Comparison of ENCODE assay signal across 14 cellular contexts in the genomic region with DNA sequence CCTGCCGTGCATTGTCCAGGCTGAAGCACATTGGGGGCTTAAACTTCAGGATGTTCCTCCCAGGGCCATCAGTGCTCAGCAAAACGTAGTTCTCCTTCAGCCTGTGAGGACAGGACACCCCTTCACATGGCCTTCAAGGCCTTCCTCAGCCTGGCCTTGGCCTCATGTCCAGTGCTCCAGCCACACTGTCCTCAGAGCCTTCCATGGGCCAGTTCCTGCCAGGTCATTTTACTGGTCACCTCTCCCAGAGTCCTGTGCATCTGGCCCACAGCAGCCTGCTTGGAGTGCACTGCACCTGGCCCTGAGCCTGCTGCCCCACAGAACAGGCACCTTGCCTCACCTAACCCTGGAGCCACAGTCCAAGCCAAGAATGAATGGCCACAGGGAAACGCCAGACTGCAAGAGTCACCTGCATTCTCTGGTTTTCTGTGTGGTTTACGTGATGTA. TPM values are rescaled to one million over a fixed set of nuclear protein-coding genes. Genes with fewer than 3 reads are reported as not detected.
DNase-seq lines count a peak whose midpoint lies in the region; ATAC-seq, FAIRE-seq and TF ChIP-seq lines count a peak whose summit lies in the region.
"Had no signal": no experiment of that assay in that cellular context is flagged by ENCODE, and none has a peak within 500 bp of the region (broad histone marks: within the 10 kb centered on the region; RNA-seq: fewer than 3 reads in every experiment).

No MANE protein-coding gene starts in this region.

- peaks cover under 1% of the 10 kb centered on the region for H3K79me2 ChIP-seq in HepG2 (ENCODE audit: insufficient read depth, low read length)

- intact Hi-C loops in left cardiac atrium (cut with DNase I), result no loop called here
- intact Hi-C loops in HepG2 (cut with micrococcal nuclease; ENCODE audit: unreplicated experiment), result no loop called here
- intact Hi-C loops in transverse colon (cut with DNase I; ENCODE audit: low total_unique reads), result loop anchor here (10.0 kb wide), 1 partner anchor 798 kb away; no protein-coding TSS in a partner anchor

- no TSS peak for BruUV-seq in HepG2 (replicated peaks; lab: Mats Ljungman, UMichigan)

- H3K36me3 ChIP-seq in right atrium auricular region (peaks cover 90% of the 10 kb centered on the region), HepG2 (replicated peaks in 1 of 2; ENCODE audit: control insufficient read depth in 1 of 2, insufficient read depth in 2 of 2, low read length in 2 of 2) (peaks cover 13 to 87% of the 10 kb centered on the region in 2 experiments), transverse colon (peaks cover 0 to 47% (median 25%) of the 10 kb centered on the region in 4 donors)

- H2AFZ ChIP-seq in HepG2 (ENCODE audit: low read length), result no peak overlapping the region
- H2AFZ ChIP-seq: neural progenitor cell had no signal

- CTCF ChIA-PET in HepG2 (lab: Yijun Ruan, JAX; ENCODE audit: low intra/inter-chr PET ratio, low total read pairs), result no interaction called here

- H3K4me3 ChIP-seq in right atrium auricular region, result no peak overlapping the region
- no peak overlapping the region for H3K4me3 ChIP-seq in HepG2 (replicated peaks in 1 of 3; ENCODE audit: insufficient read depth in 1 of 3, low read depth in 2 of 3, low read length in 3 of 3)
- no peak overlapping the region for H3K4me3 ChIP-seq in transverse colon
- H3K4me3 ChIP-seq: adrenal gland, dorsolateral prefrontal cortex, neural progenitor cell had no signal

- peak; percentile 11 for DNase-seq in left cardiac atrium
- no peak for DNase-seq in right atrium auricular region (ENCODE audit: low spot score)
- DNase-seq in HepG2 (ENCODE audit: low spot score), result no peak
- no peak for DNase-seq in transverse colon
- DNase-seq in NCI-H2196 treated with DMSO at 0.1 percent for 48 hours (lab: John Stamatoyannopoulos, UW; ENCODE audit: unreplicated experiment), result no peak
- DNase-seq in omental fat pad (ENCODE audit: low spot score), result no peak
- DNase-seq in ureter (ENCODE audit: low spot score), result no peak
- DNase-seq: dorsolateral prefrontal cortex, foreskin melanocyte, NCI-H1417, SW 1271 had no signal

- 90% methylated on average over 4 of the region's 4 CpGs for WGBS in HepG2 (ENCODE audit: low lambda C conversion rate)
- WGBS in transverse colon (ENCODE audit: low coverage in 1 of 2), 2 donors, result 36 to 38% methylated on average over 2 to 4 of the region's 4 CpGs

- peaks cover 10% of the 10 kb centered on the region; the same call in 1 of the 2 replicates for H4K20me1 ChIP-seq in HepG2 (ENCODE audit: insufficient read depth, low read length)

- ATAC-seq in left cardiac atrium (no peak), SK-N-SH treated with all-trans-retinoic acid at 6 μM for 48 hours (peak; percentile 6), HepG2 (peak; percentile 11), omental fat pad (ENCODE audit: low FRiP score) (no peak)

- POLR2A ChIA-PET in HepG2 (lab: Yijun Ruan, JAX), result interaction anchor here (0.6 to 2.6 kb wide), 5 partner anchors 9 to 22 kb away, joined by 3 to 15 read pairs (median 4); partner anchors contain the start of gene HNRNPAB

- H3K9ac ChIP-seq in HepG2 (ENCODE audit: insufficient read depth, low read depth, low read length), result no peak overlapping the region
- H3K9ac ChIP-seq: neural progenitor cell had no signal

- no peak overlapping the region for H3K4me2 ChIP-seq in HepG2 (ENCODE audit: low read depth, low read length)
- H3K4me2 ChIP-seq: neural progenitor cell had no signal

- TF ChIP-seq CTCF in right atrium auricular region (IDR thresholded peaks at IDR 0.05), result no peak
- no peak for TF ChIP-seq CTCF in HepG2 (CRISPR knock-in tag; IDR thresholded peaks at IDR 0.05)
- TF ChIP-seq CTCF in transverse colon (IDR thresholded peaks at IDR 0.05), result no peak
- no peak for TF ChIP-seq CTCF in omental fat pad (IDR thresholded peaks at IDR 0.05)

- in situ Hi-C loops in HepG2 (cut with HindIII; ENCODE audit: extremely low pct_ligation_motif_present, low pct_unique_long_range_greater_than_20kb), result no loop called here
- in situ Hi-C loops in transverse colon (cut with MboI; ENCODE audit: low pct_ligation_motif_present in 1 of 4, low pct_unique_long_range_greater_than_20kb in 1 of 4, low sequenced_read_pairs in 3 of 4), result no loop called here

- H3K4me1 ChIP-seq in right atrium auricular region (no peaks in the 10 kb centered on the region), HepG2 (ENCODE audit: insufficient read depth, low read length) (peaks cover 22% of the 10 kb centered on the region), transverse colon (peaks cover 39 to 86% (median 69%) of the 10 kb centered on the region in 4 donors)
- H3K4me1 ChIP-seq: neural progenitor cell had no signal

- H3K9me3 ChIP-seq in right atrium auricular region (no peaks in the 10 kb centered on the region), HepG2 (ENCODE audit: low read length) (no peaks in the 10 kb centered on the region), transverse colon (no peaks in the 10 kb centered on the region)
- H3K9me3 ChIP-seq: adrenal gland had no signal

- no peak for TF ChIP-seq RAD21 in HepG2 (CRISPR knock-in tag; IDR thresholded peaks at IDR 0.05)

- TF ChIP-seq EP300 in HepG2 (IDR thresholded peaks at IDR 0.05; ENCODE audit: low read depth in 2 of 2, low read length in 2 of 2) (no peak), HepG2 (CRISPR knock-in tag; IDR thresholded peaks at IDR 0.05; ENCODE audit: borderline replicate concordance) (no peak), transverse colon (IDR thresholded peaks at IDR 0.05; ENCODE audit: low read depth) (no peak)

- FAIRE-seq in HepG2 (lab: Jason Lieb, UNC), result no peak

- H3K27ac ChIP-seq in right atrium auricular region (no peak overlapping the region), HepG2 (ENCODE audit: extremely low read length, insufficient read depth, low read length) (no peak overlapping the region), transverse colon (peak overlapping the region; percentile 99)
- H3K27ac ChIP-seq: dorsolateral prefrontal cortex, neural progenitor cell had no signal

- TF ChIP-seq POLR2A in HepG2 (IDR thresholded peaks at IDR 0.05; ENCODE audit: insufficient read depth in 1 of 2, low read depth in 2 of 2, low read length in 2 of 2) (no peak; a peak in 1 of 4 replicates), transverse colon (IDR thresholded peaks at IDR 0.05) (peak; percentile 0)

- H3K27me3 ChIP-seq in right atrium auricular region (no peaks in the 10 kb centered on the region), HepG2 (ENCODE audit: control insufficient read depth in 1 of 2, insufficient read depth in 2 of 2, low read length in 2 of 2) (no peaks in the 10 kb centered on the region), transverse colon (no peaks in the 10 kb centered on the region)
- H3K27me3 ChIP-seq: adrenal gland, dorsolateral prefrontal cortex, neural progenitor cell had no signal

RNA-seq across cellular contexts. Expression of gene HNRNPAB, which starts 8.7 kb away (rescaled TPM):
- total RNA-seq in left cardiac atrium (100 to 1,000 TPM in 1 of 2 donors, 10 to 100 TPM in 1; 81.3 to 141 TPM), right atrium auricular region (10 to 100 TPM; 62.4 to 69.1 TPM), HepG2 (2016; rRNA removed; fragmentation: Illumina TruSeq; extraction: Trizol) (111 and 132 TPM in 2 replicates), transverse colon (100 to 1,000 TPM; 115 to 199 (median 169) TPM), omental fat pad (100 to 1,000 TPM in 1 of 4 donors, 10 to 100 TPM in 3; 77.2 to 204 (median 88.6) TPM), ureter (180 TPM)
- 12.0 and 13.3 TPM in 2 replicates for total RNA-seq in HepG2 (2016; cell fraction: cytosol; rRNA removed; fragmentation: Illumina TruSeq; extraction: Trizol; ENCODE audit: low read depth)
- 110 and 122 TPM in 2 replicates for total RNA-seq in HepG2 (2016; cell fraction: insoluble cytoplasmic fraction; rRNA removed; fragmentation: Illumina TruSeq; extraction: Trizol)
- total RNA-seq in HepG2 (2016; cell fraction: membrane; rRNA removed; fragmentation: Illumina TruSeq; extraction: Trizol), result 37.5 and 44.0 TPM in 2 replicates
- total RNA-seq in HepG2 (2016; cell fraction: nucleus; rRNA removed; fragmentation: Illumina TruSeq; extraction: Trizol), result 54.8 and 64.8 TPM in 2 replicates
- polyA plus RNA-seq in HepG2 (2011; rRNA removed), result 46.1 and 62.6 TPM in 2 replicates
- 52.5 and 54.6 TPM in 2 replicates for polyA plus RNA-seq in HepG2 (2011; cell fraction: cytosol; rRNA removed)
- polyA plus RNA-seq in HepG2 (2011; cell fraction: nucleus; rRNA removed), result 28.6 and 30.1 TPM in 2 replicates
- 55.4 and 68.0 TPM in 2 replicates for polyA plus RNA-seq in HepG2 (2012)
- 12.0 and 13.6 TPM in 2 replicates for polyA plus RNA-seq in HepG2 (2016; cell fraction: cytosol; fragmentation: Illumina TruSeq; extraction: Trizol; ENCODE audit: low read depth)
- 241 and 256 TPM in 2 replicates for polyA plus RNA-seq in HepG2 (2016; cell fraction: insoluble cytoplasmic fraction; fragmentation: Illumina TruSeq; extraction: Trizol; ENCODE audit: low read depth)
- polyA plus RNA-seq in HepG2 (2016; cell fraction: membrane; fragmentation: Illumina TruSeq; extraction: Trizol; ENCODE audit: low read depth), result 36.3 and 40.6 TPM in 2 replicates
- 151 and 157 TPM in 2 replicates for polyA plus RNA-seq in HepG2 (2016; cell fraction: nucleus; fragmentation: Illumina TruSeq; extraction: Trizol; ENCODE audit: insufficient read depth, low read depth)
- 17.1 and 71.1 TPM in 2 replicates for polyA minus RNA-seq in HepG2 (2011; rRNA and poly(A)+ RNA removed; ENCODE audit: low replicate concordance)
- polyA minus RNA-seq in HepG2 (2011; cell fraction: cytosol; rRNA and poly(A)+ RNA removed), result 15.4 and 24.9 TPM in 2 replicates
- 26.0 and 31.3 TPM in 2 replicates for polyA minus RNA-seq in HepG2 (2011; cell fraction: nucleus; rRNA and poly(A)+ RNA removed)

RNA-seq across cellular contexts. Expression of gene PHYKPL, which starts 19.6 kb away (rescaled TPM):
- total RNA-seq in left cardiac atrium (10 to 100 TPM; 43.6 to 53.5 TPM), right atrium auricular region (10 to 100 TPM; 22.8 to 34.5 TPM), HepG2 (2016; rRNA removed; fragmentation: Illumina TruSeq; extraction: Trizol) (6.5 and 18.0 TPM in 2 replicates), transverse colon (100 to 1,000 TPM; 124 to 405 (median 197) TPM), omental fat pad (100 to 1,000 TPM in 1 of 4 donors, 10 to 100 TPM in 3; 62.3 to 104 (median 82.0) TPM), ureter (132 TPM)
- 9.3 and 10.3 TPM in 2 replicates for total RNA-seq in HepG2 (2016; cell fraction: cytosol; rRNA removed; fragmentation: Illumina TruSeq; extraction: Trizol; ENCODE audit: low read depth)
- total RNA-seq in HepG2 (2016; cell fraction: insoluble cytoplasmic fraction; rRNA removed; fragmentation: Illumina TruSeq; extraction: Trizol), result 6.3 and 18.2 TPM in 2 replicates
- 12.3 and 14.3 TPM in 2 replicates for total RNA-seq in HepG2 (2016; cell fraction: membrane; rRNA removed; fragmentation: Illumina TruSeq; extraction: Trizol)
- total RNA-seq in HepG2 (2016; cell fraction: nucleus; rRNA removed; fragmentation: Illumina TruSeq; extraction: Trizol), result 28.0 and 31.5 TPM in 2 replicates
- 78.6 and 94.3 TPM in 2 replicates for polyA plus RNA-seq in HepG2 (2011; rRNA removed)
- 35.8 and 36.7 TPM in 2 replicates for polyA plus RNA-seq in HepG2 (2011; cell fraction: cytosol; rRNA removed)
- 312 and 345 TPM in 2 replicates for polyA plus RNA-seq in HepG2 (2011; cell fraction: nucleus; rRNA removed)
- polyA plus RNA-seq in HepG2 (2012), result 25.4 and 34.0 TPM in 2 replicates
- 6.9 and 8.7 TPM in 2 replicates for polyA plus RNA-seq in HepG2 (2016; cell fraction: cytosol; fragmentation: Illumina TruSeq; extraction: Trizol; ENCODE audit: low read depth)
- 6.1 and 7.0 TPM in 2 replicates for polyA plus RNA-seq in HepG2 (2016; cell fraction: insoluble cytoplasmic fraction; fragmentation: Illumina TruSeq; extraction: Trizol; ENCODE audit: low read depth)
- polyA plus RNA-seq in HepG2 (2016; cell fraction: membrane; fragmentation: Illumina TruSeq; extraction: Trizol; ENCODE audit: low read depth), result 9.0 and 11.2 TPM in 2 replicates
- 47.5 and 57.4 TPM in 2 replicates for polyA plus RNA-seq in HepG2 (2016; cell fraction: nucleus; fragmentation: Illumina TruSeq; extraction: Trizol; ENCODE audit: insufficient read depth, low read depth)
- polyA minus RNA-seq in HepG2 (2011; rRNA and poly(A)+ RNA removed; ENCODE audit: low replicate concordance), result 97.9 and 139 TPM in 2 replicates
- polyA minus RNA-seq in HepG2 (2011; cell fraction: cytosol; rRNA and poly(A)+ RNA removed), result 10.3 and 11.5 TPM in 2 replicates
- polyA minus RNA-seq in HepG2 (2011; cell fraction: nucleus; rRNA and poly(A)+ RNA removed), result 134 and 154 TPM in 2 replicates

RNA-seq across cellular contexts. Expression of gene GMCL2, which starts 25.9 kb away (rescaled TPM):
- total RNA-seq in left cardiac atrium (not detected), right atrium auricular region (not detected), HepG2 (2016; rRNA removed; fragmentation: Illumina TruSeq; extraction: Trizol) (not detected in 2 replicates), transverse colon (not detected), omental fat pad (not detected), ureter (not detected)
- not detected in 2 replicates for total RNA-seq in HepG2 (2016; cell fraction: cytosol; rRNA removed; fragmentation: Illumina TruSeq; extraction: Trizol; ENCODE audit: low read depth)
- total RNA-seq in HepG2 (2016; cell fraction: insoluble cytoplasmic fraction; rRNA removed; fragmentation: Illumina TruSeq; extraction: Trizol), result not detected in 2 replicates
- total RNA-seq in HepG2 (2016; cell fraction: membrane; rRNA removed; fragmentation: Illumina TruSeq; extraction: Trizol), result not detected in 2 replicates
- not detected in 2 replicates for total RNA-seq in HepG2 (2016; cell fraction: nucleus; rRNA removed; fragmentation: Illumina TruSeq; extraction: Trizol)
- polyA plus RNA-seq in HepG2 (2011; rRNA removed), result 0.03 TPM in 1 of 2 replicates, not detected in the other
- polyA plus RNA-seq in HepG2 (2011; cell fraction: cytosol; rRNA removed), result not detected in 2 replicates
- not detected in 2 replicates for polyA plus RNA-seq in HepG2 (2011; cell fraction: nucleus; rRNA removed)
- polyA plus RNA-seq in HepG2 (2012), result 0.05 TPM in 1 of 2 replicates, not detected in the other
- not detected in 2 replicates for polyA plus RNA-seq in HepG2 (2016; cell fraction: cytosol; fragmentation: Illumina TruSeq; extraction: Trizol; ENCODE audit: low read depth)
- polyA plus RNA-seq in HepG2 (2016; cell fraction: insoluble cytoplasmic fraction; fragmentation: Illumina TruSeq; extraction: Trizol; ENCODE audit: low read depth), result not detected in 2 replicates
- polyA plus RNA-seq in HepG2 (2016; cell fraction: membrane; fragmentation: Illumina TruSeq; extraction: Trizol; ENCODE audit: low read depth), result not detected in 2 replicates
- polyA plus RNA-seq in HepG2 (2016; cell fraction: nucleus; fragmentation: Illumina TruSeq; extraction: Trizol; ENCODE audit: insufficient read depth, low read depth), result not detected in 2 replicates
- not detected in 2 replicates for polyA minus RNA-seq in HepG2 (2011; rRNA and poly(A)+ RNA removed; ENCODE audit: low replicate concordance)
- polyA minus RNA-seq in HepG2 (2011; cell fraction: cytosol; rRNA and poly(A)+ RNA removed), result not detected in 2 replicates
- polyA minus RNA-seq in HepG2 (2011; cell fraction: nucleus; rRNA and poly(A)+ RNA removed), result not detected in 2 replicates
- total RNA-seq: adrenal gland had no signal
- polyA plus RNA-seq: adrenal gland had no signal

RNA-seq across cellular contexts. Expression of gene NHP2, which starts 59.3 kb away (rescaled TPM):
- total RNA-seq in left cardiac atrium (10 to 100 TPM; 78.3 to 89.5 TPM), right atrium auricular region (100 to 1,000 TPM; 125 to 151 TPM), HepG2 (2016; rRNA removed; fragmentation: Illumina TruSeq; extraction: Trizol) (96.1 and 113 TPM in 2 replicates), transverse colon (100 to 1,000 TPM in 2 of 4 donors, 10 to 100 TPM in 2; 28.1 to 116 (median 96.7) TPM), omental fat pad (100 to 1,000 TPM; 173 to 241 (median 221) TPM), ureter (183 TPM)
- 68.1 and 88.8 TPM in 2 replicates for total RNA-seq in HepG2 (2016; cell fraction: cytosol; rRNA removed; fragmentation: Illumina TruSeq; extraction: Trizol; ENCODE audit: low read depth)
- total RNA-seq in HepG2 (2016; cell fraction: insoluble cytoplasmic fraction; rRNA removed; fragmentation: Illumina TruSeq; extraction: Trizol), result 97.1 and 114 TPM in 2 replicates
- total RNA-seq in HepG2 (2016; cell fraction: membrane; rRNA removed; fragmentation: Illumina TruSeq; extraction: Trizol), result 84.9 and 113 TPM in 2 replicates
- 34.2 and 43.0 TPM in 2 replicates for total RNA-seq in HepG2 (2016; cell fraction: nucleus; rRNA removed; fragmentation: Illumina TruSeq; extraction: Trizol)
- 56.2 and 60.8 TPM in 2 replicates for polyA plus RNA-seq in HepG2 (2011; rRNA removed)
- polyA plus RNA-seq in HepG2 (2011; cell fraction: cytosol; rRNA removed), result 78.2 and 86.1 TPM in 2 replicates
- 29.3 and 29.5 TPM in 2 replicates for polyA plus RNA-seq in HepG2 (2011; cell fraction: nucleus; rRNA removed)
- 75.3 and 78.7 TPM in 2 replicates for polyA plus RNA-seq in HepG2 (2012)
- polyA plus RNA-seq in HepG2 (2016; cell fraction: cytosol; fragmentation: Illumina TruSeq; extraction: Trizol; ENCODE audit: low read depth), result 93.8 and 147 TPM in 2 replicates
- polyA plus RNA-seq in HepG2 (2016; cell fraction: insoluble cytoplasmic fraction; fragmentation: Illumina TruSeq; extraction: Trizol; ENCODE audit: low read depth), result 159 and 169 TPM in 2 replicates
- polyA plus RNA-seq in HepG2 (2016; cell fraction: membrane; fragmentation: Illumina TruSeq; extraction: Trizol; ENCODE audit: low read depth), result 102 and 133 TPM in 2 replicates
- polyA plus RNA-seq in HepG2 (2016; cell fraction: nucleus; fragmentation: Illumina TruSeq; extraction: Trizol; ENCODE audit: insufficient read depth, low read depth), result 79.3 and 81.0 TPM in 2 replicates
- polyA minus RNA-seq in HepG2 (2011; rRNA and poly(A)+ RNA removed; ENCODE audit: low replicate concordance), result 38.1 and 80.1 TPM in 2 replicates
- polyA minus RNA-seq in HepG2 (2011; cell fraction: cytosol; rRNA and poly(A)+ RNA removed), result 25.2 and 34.9 TPM in 2 replicates
- polyA minus RNA-seq in HepG2 (2011; cell fraction: nucleus; rRNA and poly(A)+ RNA removed), result 28.8 and 31.7 TPM in 2 replicates

Comparison
In these comparisons a context has a peak if more than half of its experiments do, and no peak if none do; other contexts are left out.
1. ATAC-seq: peak in SK-N-SH treated with all-trans-retinoic acid at 6 μM for 48 hours (single experiment) and HepG2 (single experiment); none in left cardiac atrium (0 of 2) and omental fat pad (single experiment).
2. H3K27ac ChIP-seq: peak in transverse colon (4 of 4); none in right atrium auricular region (0 of 2) and HepG2 (single experiment).